In the genomic region with DNA sequence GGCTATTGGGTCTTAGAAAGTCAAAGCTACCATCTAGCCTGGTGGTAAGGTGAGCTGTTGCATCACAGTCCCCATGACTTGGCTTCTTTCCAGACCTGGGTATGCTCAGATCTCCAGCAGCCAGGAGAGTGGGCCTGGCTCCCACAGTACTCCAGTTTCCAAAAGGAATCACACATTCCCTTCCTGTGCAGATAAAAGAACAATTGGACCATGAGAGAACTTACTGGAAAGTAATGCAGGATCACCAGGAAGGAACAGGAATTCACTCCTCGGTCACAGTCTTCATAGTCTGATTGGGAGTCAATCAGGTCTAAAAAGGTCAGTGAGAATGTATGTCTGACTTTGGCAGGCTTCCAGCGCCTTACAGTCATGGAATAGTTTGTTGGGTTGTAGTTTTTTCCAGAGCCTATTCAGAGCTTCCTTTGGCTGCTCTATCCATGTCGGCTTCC, we compare ENCODE assay signal across 17 cellular contexts. TPM values are rescaled to one million over a fixed set of nuclear protein-coding genes. Genes with fewer than 3 reads are reported as not detected.
DNase-seq lines count a peak whose midpoint lies in the region; ATAC-seq, FAIRE-seq and TF ChIP-seq lines count a peak whose summit lies in the region.
"Had no signal": no experiment of that assay in that cellular context is flagged by ENCODE, and none has a peak within 500 bp of the region (broad histone marks: within the 10 kb centered on the region; RNA-seq: fewer than 3 reads in every experiment).

No MANE protein-coding gene starts in this region.

- no peak overlapping the region for H3K27ac ChIP-seq in right atrium auricular region
- H3K27ac ChIP-seq: SJCRH30 had no signal

- H3K4me3 ChIP-seq in right atrium auricular region: no peak overlapping the region
- H3K4me3 ChIP-seq: mucosa of descending colon, SJCRH30 had no signal

- H3K9me3 Mint-ChIP-seq in WTC11: 0 out of 2 replicates have a peak, but pooled peaks cover 2% of the 10 kb centered on the region
- no peaks in the 10 kb centered on the region for H3K9me3 Mint-ChIP-seq in natural killer cell treated with Interleukin-12 subunit alpha and Interleukin-12 subunit beta and Interleukin-15 and Interleukin-18, amount 100 ng/mL, for 72 hours
- H3K9me3 Mint-ChIP-seq: activated naive CD4-positive, alpha-beta T cell treated with anti-CD3 and anti-CD28 coated beads for 36 hours; stimulated activated memory B cell treated with anti-CD40 and anti-IgM and Interleukin-4, amounts not matched to agents 10 μg/mL and 1 μg/mL and 100 μg/mL, for 72 hours had no signal

- no peak for TF ChIP-seq CTCF in right atrium auricular region (IDR thresholded peaks at IDR 0.05)
- no peak for TF ChIP-seq CTCF in WTC11 (IDR thresholded peaks at IDR 0.05)

- no peaks in the 10 kb centered on the region for H3K36me3 ChIP-seq in right atrium auricular region
- H3K36me3 ChIP-seq: SJCRH30 had no signal

- peaks cover 0 to 28% of the 10 kb centered on the region in 2 donors for H3K4me1 ChIP-seq in right atrium auricular region

- no peaks in the 10 kb centered on the region for H3K9me3 ChIP-seq in right atrium auricular region
- H3K9me3 ChIP-seq: mucosa of descending colon, SJCRH30 had no signal

- no peak for DNase-seq in Right ventricle myocardium superior
- DNase-seq in right atrium auricular region (ENCODE audit: low spot score): no peak
- DNase-seq in WTC11 (ENCODE audit: low spot score): no peak
- no peak for DNase-seq in left ventricle myocardium superior
- DNase-seq in urothelium cell line (ENCODE audit: low spot score): no peak
- no peak for DNase-seq in natural killer cell treated with Interleukin-12 subunit alpha and Interleukin-12 subunit beta and Interleukin-15 and Interleukin-18, amount 100 ng/mL, for 72 hours (ENCODE audit: low spot score)
- DNase-seq in activated effector memory CD4-positive, alpha-beta T cell treated with anti-CD3 and anti-CD28 coated beads, Interleukin-2, amount 50 U/mL, for 16 hours: no peak
- no peak for DNase-seq in ACHN
- DNase-seq: activated naive CD4-positive, alpha-beta T cell treated with anti-CD3 and anti-CD28 coated beads for 36 hours; central memory CD4-positive, alpha-beta T cell; mucosa of descending colon; NCI-H446 treated with DMSO at 0.1 percent for 48 hours; stimulated activated CD4-positive, alpha-beta T cell treated with anti-CD3 and anti-CD28 coated beads, Interleukin-4, amount 100 ng/mL, for 24 hours had no signal

- H3K4me1 Mint-ChIP-seq in WTC11: peaks cover 9% of the 10 kb centered on the region
- H3K4me1 Mint-ChIP-seq in natural killer cell treated with Interleukin-12 subunit alpha and Interleukin-12 subunit beta and Interleukin-15 and Interleukin-18, amount 100 ng/mL, for 72 hours (ENCODE audit: low read depth in 2 of 2): peaks cover 0 to 4% of the 10 kb centered on the region in 2 donors
- H3K4me1 Mint-ChIP-seq: stimulated activated memory B cell treated with anti-CD40 and anti-IgM and Interleukin-4, amounts not matched to agents 10 μg/mL and 1 μg/mL and 100 μg/mL, for 72 hours had no signal

- H3K27me3 Mint-ChIP-seq in WTC11 (ENCODE audit: low read depth): no peaks in the 10 kb centered on the region
- H3K27me3 Mint-ChIP-seq in natural killer cell treated with Interleukin-12 subunit alpha and Interleukin-12 subunit beta and Interleukin-15 and Interleukin-18, amount 100 ng/mL, for 72 hours: no peaks in the 10 kb centered on the region
- H3K27me3 Mint-ChIP-seq: stimulated activated memory B cell treated with anti-CD40 and anti-IgM and Interleukin-4, amounts not matched to agents 10 μg/mL and 1 μg/mL and 100 μg/mL, for 72 hours had no signal

- in situ Hi-C loops in ACHN (cut with HindIII; ENCODE audit: low pct_ligation_motif_present, low pct_unique_long_range_greater_than_20kb, low sequenced_read_pairs): no loop called here

- POLR2A ChIA-PET in WTC11 (lab: Charles Lee): no interaction called here

- peak; percentile 20 for ATAC-seq in Right ventricle myocardium superior (ENCODE audit: poor library complexity)
- ATAC-seq in WTC11: no peak
- ATAC-seq in left ventricle myocardium superior: peak; percentile 30
- no peak for ATAC-seq in natural killer cell treated with Interleukin-12 subunit alpha and Interleukin-12 subunit beta and Interleukin-15 and Interleukin-18, amount 100 ng/mL, for 72 hours
- ATAC-seq: mucosa of descending colon; stimulated activated memory B cell treated with anti-CD40 and anti-IgM and Interleukin-4, amounts not matched to agents 10 μg/mL and 1 μg/mL and 100 μg/mL, for 72 hours had no signal

- H3K27me3 ChIP-seq in right atrium auricular region: no peaks in the 10 kb centered on the region
- H3K27me3 ChIP-seq: SJCRH30 had no signal

- no peak overlapping the region for H3K4me3 Mint-ChIP-seq in WTC11
- H3K4me3 Mint-ChIP-seq in natural killer cell treated with Interleukin-12 subunit alpha and Interleukin-12 subunit beta and Interleukin-15 and Interleukin-18, amount 100 ng/mL, for 72 hours: no peak overlapping the region
- H3K4me3 Mint-ChIP-seq: activated naive CD4-positive, alpha-beta T cell treated with anti-CD3 and anti-CD28 coated beads for 36 hours; stimulated activated memory B cell treated with anti-CD40 and anti-IgM and Interleukin-4, amounts not matched to agents 10 μg/mL and 1 μg/mL and 100 μg/mL, for 72 hours had no signal

- peak; percentile 65 for FAIRE-seq in urothelium cell line (lab: Jason Lieb, UNC)
- FAIRE-seq: GM12891, TTC549 had no signal

- H3K27ac Mint-ChIP-seq in WTC11: no peak overlapping the region
- no peak overlapping the region for H3K27ac Mint-ChIP-seq in natural killer cell treated with Interleukin-12 subunit alpha and Interleukin-12 subunit beta and Interleukin-15 and Interleukin-18, amount 100 ng/mL, for 72 hours
- H3K27ac Mint-ChIP-seq: activated naive CD4-positive, alpha-beta T cell treated with anti-CD3 and anti-CD28 coated beads for 36 hours; stimulated activated memory B cell treated with anti-CD40 and anti-IgM and Interleukin-4, amounts not matched to agents 10 μg/mL and 1 μg/mL and 100 μg/mL, for 72 hours had no signal

- intact Hi-C loops in Right ventricle myocardium superior (cut with DNase I): loop anchor here (10.0 kb wide), 1 partner anchor 1010 kb away; no protein-coding TSS in a partner anchor
- intact Hi-C loops in left ventricle myocardium superior (cut with micrococcal nuclease): loop anchor here (10.0 kb wide), 1 partner anchor 1030 kb away; no protein-coding TSS in a partner anchor

- H3K36me3 Mint-ChIP-seq in WTC11: no peaks in the 10 kb centered on the region
- no peaks in the 10 kb centered on the region for H3K36me3 Mint-ChIP-seq in natural killer cell treated with Interleukin-12 subunit alpha and Interleukin-12 subunit beta and Interleukin-15 and Interleukin-18, amount 100 ng/mL, for 72 hours
- H3K36me3 Mint-ChIP-seq: stimulated activated memory B cell treated with anti-CD40 and anti-IgM and Interleukin-4, amounts not matched to agents 10 μg/mL and 1 μg/mL and 100 μg/mL, for 72 hours had no signal

- CTCF ChIA-PET in WTC11 (lab: Charles Lee): interaction anchor here (3.7 kb wide), 1 partner anchor 1009 kb away, joined by 31 read pairs; no protein-coding TSS in a partner anchor

TF ChIP-seq in WTC11, 78 proteins besides CTCF, POLR2A, EP300 and RAD21:
- TF ChIP-seq SMAD4 (CRISPR knock-in tag; IDR thresholded peaks at IDR 0.05) (no peak), GABPB1 (CRISPR knock-in tag; IDR thresholded peaks at IDR 0.05) (peak; percentile 47; the same call in 1 of the 2 replicates)

RNA-seq across cellular contexts. Expression of a gene that starts 47.8 kb away (rescaled TPM):
- total RNA-seq in Right ventricle myocardium superior: 0.65 TPM
- 1 to 10 TPM in 1 of 2 donors, under 1 TPM in 1; 0.26 to 1.2 TPM for total RNA-seq in right atrium auricular region
- not detected in 3 replicates for total RNA-seq in WTC11 (2021)
- 0.64 TPM for total RNA-seq in left ventricle myocardium superior
- under 1 TPM in 1 of 2 donors, not detected in 1; 0.14 TPM for total RNA-seq in natural killer cell treated with Interleukin-12 subunit alpha and Interleukin-12 subunit beta and Interleukin-15 and Interleukin-18, amount 100 ng/mL, for 72 hours
- total RNA-seq: activated naive CD4-positive, alpha-beta T cell treated with anti-CD3 and anti-CD28 coated beads for 36 hours; SJCRH30 had no signal

Comparison
In these comparisons a context has a peak if more than half of its experiments do, and no peak if none do; other contexts are left out.
1. ATAC-seq: peak in Right ventricle myocardium superior (single experiment) and left ventricle myocardium superior (single experiment); none in WTC11 (single experiment) and natural killer cell treated with Interleukin-12 subunit alpha and Interleukin-12 subunit beta and Interleukin-15 and Interleukin-18, amount 100 ng/mL, for 72 hours (0 of 2).